In genomic region chr9:21561502-21561901, GRCh38 we compare ENCODE assay signal across 25 cellular contexts.
"Had no signal": no experiment of that assay in that cellular context is flagged by ENCODE, and none has a peak within 500 bp of the region (broad histone marks: within the 10 kb centered on the region; RNA-seq: fewer than 3 reads in every experiment).

No MANE protein-coding gene starts in this region.

- H3K9me3 ChIP-seq: gastroesophageal sphincter, heart left ventricle, left lung, mucosa of descending colon, neutrophil, psoas muscle, spleen, thoracic aorta, tibial nerve, upper lobe of left lung had no signal

- ATAC-seq: esophagus mucosa; foreskin keratinocyte; gastroesophageal sphincter; heart left ventricle; left cardiac atrium; left lung; mucosa of descending colon; natural killer cell treated with Interleukin-12 subunit alpha and Interleukin-12 subunit beta and Interleukin-15 and Interleukin-18, amount 100 ng/mL, for 72 hours; psoas muscle; right cardiac atrium; stimulated activated memory B cell treated with anti-CD40 and anti-IgM and Interleukin-4, amounts not matched to agents 10 μg/mL and 1 μg/mL and 100 μg/mL, for 72 hours had no signal

- H3K4me2 ChIP-seq: hepatocyte had no signal

- H3K36me3 ChIP-seq: gastroesophageal sphincter, heart left ventricle, left lung, neutrophil, spleen, thoracic aorta, tibial nerve, upper lobe of left lung had no signal

- H2AFZ ChIP-seq: hepatocyte had no signal

- DNase-seq: dorsolateral prefrontal cortex; effector CD4-positive, alpha-beta T cell; foreskin keratinocyte; heart left ventricle; kidney; left cardiac atrium; left lung; mesenchymal stem cell; mucosa of descending colon; naive B cell; posterior cingulate gyrus; psoas muscle; right cardiac atrium; spleen; stimulated activated CD4-positive, alpha-beta T cell treated with anti-CD3 and anti-CD28 coated beads, Interleukin-4, amount 100 ng/mL, for 4 hours; upper lobe of left lung had no signal

- H3K4me3 ChIP-seq: dorsolateral prefrontal cortex, gastroesophageal sphincter, heart left ventricle, hepatocyte, left lung, mucosa of descending colon, psoas muscle, skin epidermis, spleen, thoracic aorta, tibial nerve, upper lobe of left lung had no signal

- H3K27me3 ChIP-seq: foreskin keratinocyte had no signal

- H3K27ac ChIP-seq: dorsolateral prefrontal cortex, foreskin keratinocyte, gastroesophageal sphincter, heart left ventricle, hepatocyte, left lung, neutrophil, psoas muscle, spleen, thoracic aorta, tibial nerve, upper lobe of left lung had no signal
